ENCODE assay signal across 19 cellular contexts in the genomic region with DNA sequence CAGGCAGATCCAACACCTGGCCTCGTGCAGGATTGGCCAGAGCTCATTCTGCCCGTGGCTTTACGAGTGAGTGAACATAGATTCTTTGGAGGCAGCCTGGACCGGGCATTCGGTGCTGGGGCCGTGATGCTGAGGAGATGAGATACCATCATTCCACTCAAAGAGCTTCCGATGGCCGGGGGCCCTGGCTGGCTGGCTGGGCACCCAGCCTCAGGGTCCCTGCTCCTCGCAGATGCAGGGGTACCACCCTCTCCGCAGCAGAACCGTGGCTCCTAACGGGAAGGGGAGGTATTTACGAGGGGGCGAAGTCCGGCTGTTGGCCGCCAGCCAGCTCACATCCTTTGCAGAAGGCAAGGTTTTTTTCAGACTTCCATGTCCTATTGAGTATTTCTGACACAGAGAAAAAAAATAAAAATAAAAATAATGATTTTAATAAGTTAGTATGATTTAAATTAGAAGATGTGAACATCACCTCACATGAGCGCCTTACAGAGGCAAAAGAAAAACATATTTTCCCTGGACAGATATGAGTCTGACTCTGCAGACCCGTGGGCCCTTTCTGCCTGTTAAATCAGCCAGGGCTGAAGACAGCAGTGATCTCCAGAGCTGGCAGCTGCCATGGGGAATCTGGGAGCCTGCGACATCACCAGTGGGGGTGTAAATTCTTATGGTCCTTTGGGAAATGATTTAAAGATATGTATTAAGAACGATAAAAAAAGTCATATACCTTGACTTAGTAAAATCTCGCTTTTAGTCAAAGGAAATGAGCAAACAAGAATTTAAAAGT.
DNase-seq lines count a peak whose midpoint lies in the region; ATAC-seq and TF ChIP-seq lines count a peak whose summit lies in the region.
"Had no signal": no experiment of that assay in that cellular context is flagged by ENCODE, and none has a peak within 500 bp of the region (broad histone marks: within the 10 kb centered on the region; RNA-seq: fewer than 3 reads in every experiment).

No MANE protein-coding gene starts in this region.

- H3K79me1 ChIP-seq in H9 (ENCODE audit: insufficient read depth, low read depth, low read length, poor library complexity, severe bottlenecking) = no peaks in the 10 kb centered on the region

- H3K27ac ChIP-seq in H9 (ENCODE audit: insufficient read length, low read depth, low read length) = no peak overlapping the region
- H3K27ac ChIP-seq in neural progenitor cell = no peak overlapping the region
- no peak overlapping the region for H3K27ac ChIP-seq in aorta (ENCODE audit: low read depth in 1 of 2, low read length in 2 of 2)
- H3K27ac ChIP-seq in gastroesophageal sphincter = no peak overlapping the region

- H3K36me3 ChIP-seq in neural progenitor cell = no peaks in the 10 kb centered on the region
- H3K36me3 ChIP-seq in aorta (ENCODE audit: control insufficient read depth in 1 of 2, insufficient read depth in 2 of 2, low read length in 1 of 2) = no peaks in the 10 kb centered on the region
- no peaks in the 10 kb centered on the region for H3K36me3 ChIP-seq in gastroesophageal sphincter
- H3K36me3 ChIP-seq: HAP-1 had no signal

- no peak overlapping the region for H3K4ac ChIP-seq in H9 (ENCODE audit: low read depth, low read length)

- no peak overlapping the region for H3K9ac ChIP-seq in H9 (ENCODE audit: extremely low read depth, insufficient read length, low read length)
- no peak overlapping the region for H3K9ac ChIP-seq in neural progenitor cell

- H3K9me3 ChIP-seq in H9 (ENCODE audit: control insufficient read depth, low read depth, low read length) (no peaks in the 10 kb centered on the region), neural progenitor cell (ENCODE audit: low read depth) (no peaks in the 10 kb centered on the region), aorta (ENCODE audit: control insufficient read depth, low read length) (peaks cover 5% of the 10 kb centered on the region), gastroesophageal sphincter (no peaks in the 10 kb centered on the region)
- H3K9me3 ChIP-seq: HAP-1 had no signal

- TF ChIP-seq POLR2A in gastroesophageal sphincter (IDR thresholded peaks at IDR 0.05) = no peak

- H2AFZ ChIP-seq in H9 (ENCODE audit: low read length) (no peak overlapping the region), neural progenitor cell (replicated peaks) (peak overlapping the region; percentile 26)

- H3K79me2 ChIP-seq in H9 (ENCODE audit: insufficient read depth, low read length) (no peaks in the 10 kb centered on the region), neural progenitor cell (ENCODE audit: low read depth) (no peaks in the 10 kb centered on the region)

- no peak overlapping the region for H2BK20ac ChIP-seq in H9 (ENCODE audit: low read depth, low read length, poor library complexity, severe bottlenecking)

- TF ChIP-seq CTCF in H9 (conservative IDR thresholded peaks at IDR 0.05) (no peak), fibroblast of villous mesenchyme (IDR thresholded peaks at IDR 0.05; ENCODE audit: insufficient read depth, low read depth, low read length) (no peak), neural progenitor cell (IDR thresholded peaks at IDR 0.05) (no peak), gastroesophageal sphincter (IDR thresholded peaks at IDR 0.05) (no peak)

- no peaks in the 10 kb centered on the region for H3F3A ChIP-seq in neural progenitor cell (ENCODE audit: low read depth)

- no peak for ATAC-seq in aorta (ENCODE audit: low FRiP score)
- no peak for ATAC-seq in gastroesophageal sphincter
- ATAC-seq: PC-3 had no signal

- peak overlapping the region; percentile 23 for H4K8ac ChIP-seq in H9 (replicated peaks; ENCODE audit: insufficient read length, low read depth, low read length)

- no peak overlapping the region for H3K56ac ChIP-seq in H9 (ENCODE audit: insufficient read length, low read depth, low read length)

- no peak overlapping the region for H3K23ac ChIP-seq in H9 (ENCODE audit: insufficient read length, low read depth, low read length)

- H3K4me1 Mint-ChIP-seq in H9 (no peaks in the 10 kb centered on the region), neural progenitor cell (no peaks in the 10 kb centered on the region)
- H3K4me1 Mint-ChIP-seq: CD14-positive monocyte had no signal

- no peaks in the 10 kb centered on the region for H4K20me1 ChIP-seq in H9 (ENCODE audit: control insufficient read depth, insufficient read depth, insufficient read length)
- no peaks in the 10 kb centered on the region for H4K20me1 ChIP-seq in neural progenitor cell (ENCODE audit: low read depth)

- H3K36me3 Mint-ChIP-seq in H9 (ENCODE audit: insufficient read depth in 1 of 3, low read depth in 3 of 3) = no peaks in the 10 kb centered on the region; a peak in 1 of 7 replicates
- H3K36me3 Mint-ChIP-seq in neural progenitor cell = no peaks in the 10 kb centered on the region
- H3K36me3 Mint-ChIP-seq: CD14-positive monocyte had no signal

- no peak overlapping the region for H2BK120ac ChIP-seq in H9 (ENCODE audit: low read depth, low read length, poor library complexity, severe bottlenecking)

- no peak overlapping the region for H3K18ac ChIP-seq in H9 (ENCODE audit: insufficient read length, low read depth, low read length)

- H2BK5ac ChIP-seq in H9 (ENCODE audit: insufficient read length, low read length) = no peak overlapping the region

- H3K27ac Mint-ChIP-seq in H9 = no peak overlapping the region
- no peak overlapping the region for H3K27ac Mint-ChIP-seq in neural progenitor cell
- H3K27ac Mint-ChIP-seq: CD14-positive monocyte had no signal

- H3K9me3 Mint-ChIP-seq in H9 (no peaks in the 10 kb centered on the region), neural progenitor cell (no peaks in the 10 kb centered on the region)

- H3K27me3 ChIP-seq in H9 (ENCODE audit: insufficient read depth, low read length) = no peaks in the 10 kb centered on the region
- H3K27me3 ChIP-seq in neural progenitor cell = no peaks in the 10 kb centered on the region
- peaks cover 0 to 1% of the 10 kb centered on the region in 2 donors for H3K27me3 ChIP-seq in aorta (ENCODE audit: control insufficient read depth in 1 of 2, insufficient read depth in 2 of 2, low read length in 1 of 2)
- H3K27me3 ChIP-seq in gastroesophageal sphincter = no peaks in the 10 kb centered on the region

- no peaks in the 10 kb centered on the region for H3K4me1 ChIP-seq in H9 (ENCODE audit: insufficient read depth, low read length)
- no peaks in the 10 kb centered on the region for H3K4me1 ChIP-seq in neural progenitor cell
- H3K4me1 ChIP-seq in aorta (ENCODE audit: control insufficient read depth in 1 of 2, insufficient read depth in 2 of 2, low read length in 2 of 2) = no peaks in the 10 kb centered on the region
- peaks cover 0 to 25% (median 4%) of the 10 kb centered on the region in 3 donors for H3K4me1 ChIP-seq in gastroesophageal sphincter
- H3K4me1 ChIP-seq: HAP-1 had no signal

- H3K4me2 ChIP-seq in H9 (ENCODE audit: insufficient read depth, insufficient read length, low read length) = no peak overlapping the region
- H3K4me2 ChIP-seq in neural progenitor cell = no peak overlapping the region

- no peak overlapping the region for H2AK5ac ChIP-seq in H9 (ENCODE audit: insufficient read length, low read length)

- TF ChIP-seq EP300 in gastroesophageal sphincter (IDR thresholded peaks at IDR 0.05) = no peak

- H3K4me3 Mint-ChIP-seq in H9 = no peak overlapping the region
- H3K4me3 Mint-ChIP-seq in neural progenitor cell = no peak overlapping the region

- H2BK15ac ChIP-seq in H9 (ENCODE audit: low read depth, low read length) = no peak overlapping the region

- H2BK12ac ChIP-seq in H9 (ENCODE audit: insufficient read length, low read depth, low read length) = no peak overlapping the region

- H3T11ph ChIP-seq in H9 (ENCODE audit: low read length) = no peak overlapping the region

- H3K27me3 Mint-ChIP-seq in H9 (ENCODE audit: low read depth) (peaks cover 17% of the 10 kb centered on the region), neural progenitor cell (ENCODE audit: insufficient read depth, low read depth) (no peaks in the 10 kb centered on the region)

- WGBS in H9 (ENCODE audit: extremely low coverage, insufficient read length, low lambda C conversion rate) = no CpG with 5 or more reads among the region's 21 CpGs
- WGBS in aorta, 2 donors = 13% methylated on average over 21 of the region's 21 CpGs
- WGBS in gastroesophageal sphincter (ENCODE audit: low coverage in 1 of 2), 2 donors = 44 to 46% methylated on average over 4 to 9 of the region's 21 CpGs

- H3K4me3 ChIP-seq in fibroblast of villous mesenchyme (ENCODE audit: low read depth, low read length) (no peak overlapping the region), neural progenitor cell (no peak overlapping the region), aorta (ENCODE audit: low read length in 2 of 2) (no peak overlapping the region), gastroesophageal sphincter (no peak overlapping the region)
- H3K4me3 ChIP-seq: HAP-1 had no signal

- no peak overlapping the region for H4K91ac ChIP-seq in H9 (ENCODE audit: insufficient read length, low read depth, low read length)

- H3K14ac ChIP-seq in H9 (ENCODE audit: insufficient read depth, low read length) = no peak overlapping the region

- H4K5ac ChIP-seq in H9 (ENCODE audit: insufficient read length, low read depth, low read length) = no peak overlapping the region

- intact Hi-C loops in aorta (cut with DNase I) = no loop called here

- H3K23me2 ChIP-seq in H9 (ENCODE audit: insufficient read length, low read depth, low read length, poor library complexity, severe bottlenecking) = no peaks in the 10 kb centered on the region

- no peak for DNase-seq in H9
- DNase-seq in LoVo (ENCODE audit: low spot score) = peak; percentile 26
- peak; percentile 39 for DNase-seq in fibroblast of villous mesenchyme (ENCODE audit: low read depth)
- DNase-seq in neural progenitor cell (ENCODE audit: low spot score) = no peak
- DNase-seq in aorta = no peak
- no peak for DNase-seq in NCI-H748 treated with DMSO at 0.1 percent for 48 hours (lab: John Stamatoyannopoulos, UW)
- DNase-seq: DND-41, KBM-7, NCI-H1417 treated with DMSO at 0.1 percent for 48 hours, NCI-H187 treated with DMSO at 0.1 percent for 48 hours, NCI-H2227 treated with DMSO at 0.1 percent for 48 hours, NCI-H510A treated with DMSO at 0.1 percent for 48 hours, NCI-H82, PC-3, RPMI8226, SIG-M5 had no signal

Comparison
In these comparisons a context has a peak if more than half of its experiments do, and no peak if none do; other contexts are left out.
1. DNase-seq: peak in LoVo (single experiment) and fibroblast of villous mesenchyme (single experiment); none in H9 (single experiment), neural progenitor cell (single experiment), aorta (0 of 2) and NCI-H748 treated with DMSO at 0.1 percent for 48 hours (single experiment).